ENCODE assay signal across 23 cellular contexts in genomic region chr4:93879919-93880318, GRCh38. TPM values are rescaled to one million over a fixed set of nuclear protein-coding genes. Genes with fewer than 3 reads are reported as not detected.
DNase-seq lines count a peak whose midpoint lies in the region; ATAC-seq and TF ChIP-seq lines count a peak whose summit lies in the region.
"Had no signal": no experiment of that assay in that cellular context is flagged by ENCODE, and none has a peak within 500 bp of the region (broad histone marks: within the 10 kb centered on the region; RNA-seq: fewer than 3 reads in every experiment).

No MANE protein-coding gene starts in this region.

- no peaks in the 10 kb centered on the region for H3K36me3 ChIP-seq in heart left ventricle

- no peak overlapping the region for H3K4me3 ChIP-seq in heart left ventricle
- H3K4me3 ChIP-seq: skin epidermis had no signal

- no peak overlapping the region for H3K27ac ChIP-seq in heart left ventricle
- H3K27ac ChIP-seq: 22Rv1, C4-2B, skin epidermis had no signal

- DNase-seq in GM10266 (ENCODE audit: extremely low spot score) (peak; percentile 10), heart left ventricle (no peak), GDM1 (lab: John Stamatoyannopoulos, UW) (no peak), A172 (ENCODE audit: low spot score) (no peak), cerebellar nuclear complex (lab: John Stamatoyannopoulos, UW) (no peak)
- DNase-seq: activated CD4-positive, alpha-beta T cell treated with anti-CD3 and anti-CD28 coated beads for 1 hour; activated T-cell treated with anti-CD3 and anti-CD28 coated beads, Interleukin-2, amount 50 U/mL, for 24 hours; amniotic stem cell; DMS79 treated with DMSO at 0.1 percent for 48 hours; kidney glomerular epithelial cell; NCI-H82; RPMI8226; T-helper 1 cell had no signal

- H3K9me3 ChIP-seq in heart left ventricle, result no peaks in the 10 kb centered on the region

- ATAC-seq in GM19328 (IDR thresholded peaks at IDR 0.05; ENCODE audit: unreplicated experiment) (peak; percentile 77), HG02571 (IDR thresholded peaks at IDR 0.05; ENCODE audit: unreplicated experiment) (peak; percentile 94), HG03135 (IDR thresholded peaks at IDR 0.05; ENCODE audit: unreplicated experiment) (peak; percentile 80), heart left ventricle (no peak)

- TF ChIP-seq CTCF in GM10266 (IDR thresholded peaks at IDR 0.05; ENCODE audit: control insufficient read depth, insufficient read depth, low read depth, missing control alignments), result no peak
- TF ChIP-seq CTCF in heart left ventricle (IDR thresholded peaks at IDR 0.05), result no peak

- no peak for TF ChIP-seq POLR2A in heart left ventricle (IDR thresholded peaks at IDR 0.05)

- WGBS in heart left ventricle, 4 donors, result 75 to 79% (median 77%) methylated on average over 4 of the region's 4 CpGs

- intact Hi-C loops in heart left ventricle (cut with DNase I), result no loop called here

- no peaks in the 10 kb centered on the region for H3K27me3 ChIP-seq in heart left ventricle

- H3K4me1 ChIP-seq in heart left ventricle, result no peaks in the 10 kb centered on the region

RNA-seq across cellular contexts. Expression of gene ATOH1, which starts 51.4 kb away (rescaled TPM):
- total RNA-seq in heart left ventricle, result not detected
- not detected for polyA plus RNA-seq in heart left ventricle
- total RNA-seq in A172 (2014; rRNA removed; shearing (Covaris generic)), result not detected in 2 replicates
- total RNA-seq: epithelial cell of proximal tubule, M059J, mucosa of gallbladder, osteocyte had no signal

Comparison
In these comparisons a context has a peak if more than half of its experiments do, and no peak if none do; other contexts are left out.
1. ATAC-seq: peak in GM19328 (single experiment), HG02571 (single experiment) and HG03135 (single experiment); none in heart left ventricle (0 of 4).